Comparison of ENCODE assay signal across 28 cellular contexts in genomic region chr5:148459669-148460068, GRCh38.
"Had no signal": no experiment of that assay in that cellular context is flagged by ENCODE, and none has a peak within 500 bp of the region (broad histone marks: within the 10 kb centered on the region; RNA-seq: fewer than 3 reads in every experiment).

No MANE protein-coding gene starts in this region.

- H3K36me3 Mint-ChIP-seq: mesothelial cell of epicardium; naive B cell; natural killer cell; neural progenitor cell; stimulated activated naive B cell treated with anti-CD40 and anti-IgM and Interleukin-4, amounts not matched to agents 10 μg/mL and 1 μg/mL and 100 μg/mL, for 72 hours had no signal

- H3K27ac Mint-ChIP-seq: mesothelial cell of epicardium; natural killer cell; nephron progenitor cell; neural progenitor cell; stimulated activated naive B cell treated with anti-CD40 and anti-IgM and Interleukin-4, amounts not matched to agents 10 μg/mL and 1 μg/mL and 100 μg/mL, for 72 hours had no signal

- H3K9me3 Mint-ChIP-seq: naive B cell; natural killer cell; nephron progenitor cell; neural progenitor cell; stimulated activated naive B cell treated with anti-CD40 and anti-IgM and Interleukin-4, amounts not matched to agents 10 μg/mL and 1 μg/mL and 100 μg/mL, for 72 hours had no signal

- H3K4me3 Mint-ChIP-seq: mesothelial cell of epicardium; naive B cell; natural killer cell; nephron progenitor cell; neural progenitor cell; stimulated activated naive B cell treated with anti-CD40 and anti-IgM and Interleukin-4, amounts not matched to agents 10 μg/mL and 1 μg/mL and 100 μg/mL, for 72 hours had no signal

- H3K4me2 ChIP-seq: neural progenitor cell had no signal

- H3K79me2 ChIP-seq: parathyroid adenoma had no signal

- H3K27me3 ChIP-seq: left lung, neural progenitor cell, neutrophil, right lobe of liver, stomach, testis, thyroid gland, transverse colon, upper lobe of left lung, vagina had no signal

- H3K36me3 ChIP-seq: left lung, lower lobe of right lung, neural progenitor cell, neutrophil, right lobe of liver, stomach, thyroid gland, transverse colon, upper lobe of left lung, vagina had no signal

- DNase-seq: hippocampal formation; kidney glomerular epithelial cell; left cardiac atrium; left lung; lower lobe of right lung; mammary epithelial cell; mesendoderm; naive B cell; natural killer cell; nephron progenitor cell; occipital lobe; psoas muscle; right lobe of liver; stimulated activated CD4-positive, alpha-beta T cell treated with anti-CD3 and anti-CD28 coated beads, Interleukin-12 subunit alpha, Interleukin-12 subunit beta, amount 100 ng/mL, for 4 hours; stimulated activated CD4-positive, alpha-beta T cell treated with anti-CD3 and anti-CD28 coated beads, Interleukin-15, amount 100 ng/mL, for 24 hours; stimulated activated CD4-positive, alpha-beta T cell treated with anti-CD3 and anti-CD28 coated beads, Interleukin-2, amount 100 ng/mL, for 24 hours; stimulated activated CD4-positive, alpha-beta T cell treated with anti-CD3 and anti-CD28 coated beads, Interleukin-4, amount 100 ng/mL, for 1 hour; stimulated activated naive B cell treated with anti-CD40 and anti-IgM and Interleukin-4, amounts not matched to agents 10 μg/mL and 1 μg/mL and 100 μg/mL, for 72 hours; stomach; testis; thyroid gland; transverse colon; upper lobe of left lung had no signal

- H3K9ac ChIP-seq: neural progenitor cell, parathyroid adenoma had no signal

- H3K27ac ChIP-seq: left lung, lower lobe of right lung, neural progenitor cell, neutrophil, parathyroid adenoma, psoas muscle, right lobe of liver, stomach, testis, thyroid gland, transverse colon, upper lobe of left lung, vagina had no signal

- H3K4me3 ChIP-seq: left lung, lower lobe of right lung, neural progenitor cell, psoas muscle, right lobe of liver, stomach, testis, thyroid gland, transverse colon, upper lobe of left lung, vagina had no signal

- H3K4me1 Mint-ChIP-seq: naive B cell, natural killer cell, nephron progenitor cell, neural progenitor cell had no signal

- H2AFZ ChIP-seq: neural progenitor cell, parathyroid adenoma had no signal

- H3K4me1 ChIP-seq: lower lobe of right lung, neural progenitor cell, parathyroid adenoma, psoas muscle, testis, thyroid gland, transverse colon, upper lobe of left lung, vagina had no signal

- H3K9me3 ChIP-seq: left lung, lower lobe of right lung, neutrophil, psoas muscle, right lobe of liver, stomach, testis, thyroid gland, transverse colon, upper lobe of left lung, vagina had no signal

- ATAC-seq: left cardiac atrium; left lung; lower lobe of right lung; natural killer cell; psoas muscle; right lobe of liver; stimulated activated naive B cell treated with anti-CD40 and anti-IgM and Interleukin-4, amounts not matched to agents 10 μg/mL and 1 μg/mL and 100 μg/mL, for 72 hours had no signal
